ENCODE assay signal across 17 cellular contexts in genomic region chr13:32047088-32047487, GRCh38. TPM values are rescaled to one million over a fixed set of nuclear protein-coding genes. Genes with fewer than 3 reads are reported as not detected.
DNase-seq lines count a peak whose midpoint lies in the region; ATAC-seq and TF ChIP-seq lines count a peak whose summit lies in the region.
"Had no signal": no experiment of that assay in that cellular context is flagged by ENCODE, and none has a peak within 500 bp of the region (broad histone marks: within the 10 kb centered on the region; RNA-seq: fewer than 3 reads in every experiment).

No MANE protein-coding gene starts in this region.

- H3K9ac ChIP-seq in SK-N-SH: no peak overlapping the region
- no peak overlapping the region for H3K9ac ChIP-seq in Loucy (ENCODE audit: low read depth, low read length, poor library complexity, severe bottlenecking)

- H3K27ac Mint-ChIP-seq in Calu3 (ENCODE audit: unreplicated experiment): no peak overlapping the region
- H3K27ac Mint-ChIP-seq: immature natural killer cell, memory B cell had no signal

- H3K4me3 ChIP-seq in SK-N-SH (ENCODE audit: low read depth in 2 of 2, low read length in 1 of 2): no peak overlapping the region
- peak overlapping the region; percentile 34 for H3K4me3 ChIP-seq in Loucy (ENCODE audit: low read length, poor library complexity, severe bottlenecking)

- no peaks in the 10 kb centered on the region for H3F3A ChIP-seq in SK-N-SH (replicated peaks; ENCODE audit: insufficient read depth)
- H3F3A ChIP-seq in Loucy (ENCODE audit: low read depth): no peaks in the 10 kb centered on the region

- no peak for ATAC-seq in SK-N-SH treated with all-trans-retinoic acid at 6 μM for 48 hours

- no peak for DNase-seq in SK-N-SH
- no peak for DNase-seq in GM13977 (ENCODE audit: low spot score)
- DNase-seq in Calu3: no peak
- no peak for DNase-seq in G401 (ENCODE audit: low spot score)
- DNase-seq: activated gamma-delta T cell, aorta, HCEC 1CT, immature natural killer cell, NCI-H1930 had no signal

- no TSS peak for BruUV-seq in Calu3 (replicated peaks; lab: Mats Ljungman, UMichigan)

- H3K9me2 ChIP-seq in SK-N-SH: no peaks in the 10 kb centered on the region
- no peaks in the 10 kb centered on the region for H3K9me2 ChIP-seq in Loucy (replicated peaks; ENCODE audit: low read depth, low read length)

- H3K27me3 ChIP-seq in SK-N-SH (ENCODE audit: insufficient read depth) (no peaks in the 10 kb centered on the region), Loucy (ENCODE audit: insufficient read depth, low read length, poor library complexity, severe bottlenecking) (no peaks in the 10 kb centered on the region)

- no peak overlapping the region for H3K4me3 Mint-ChIP-seq in Calu3 (ENCODE audit: low read depth, unreplicated experiment)
- H3K4me3 Mint-ChIP-seq: immature natural killer cell had no signal

- H3K36me3 ChIP-seq in SK-N-SH (replicated peaks in 1 of 2; ENCODE audit: control insufficient read depth in 1 of 2, insufficient read depth in 2 of 2, low read length in 1 of 2) (no peaks in the 10 kb centered on the region), Loucy (ENCODE audit: insufficient read depth, low read length) (no peaks in the 10 kb centered on the region)

- H4K20me1 ChIP-seq in SK-N-SH (ENCODE audit: insufficient read depth): no peaks in the 10 kb centered on the region
- no peaks in the 10 kb centered on the region for H4K20me1 ChIP-seq in Loucy (ENCODE audit: insufficient read depth, low read length, poor library complexity, severe bottlenecking)

- intact Hi-C loops in Calu3 (cut with micrococcal nuclease; ENCODE audit: unreplicated experiment): no loop called here

- H3K4me2 ChIP-seq in SK-N-SH (no peak overlapping the region), Loucy (ENCODE audit: low read depth, low read length, poor library complexity, severe bottlenecking) (peak overlapping the region; percentile 49)

- H3K27ac ChIP-seq in SK-N-SH (ENCODE audit: low read depth in 2 of 2, low read length in 1 of 2) (no peak overlapping the region), angular gyrus (ENCODE audit: low read depth, low read length) (peak overlapping the region; percentile 83), temporal lobe (ENCODE audit: low read depth, low read length) (peak overlapping the region; percentile 97)
- H3K27ac ChIP-seq: epithelial cell of prostate had no signal

- H3K4me1 ChIP-seq in SK-N-SH (ENCODE audit: control insufficient read depth in 1 of 2, insufficient read depth in 2 of 2, low read depth in 1 of 2, low read length in 1 of 2) (peaks cover 13% of the 10 kb centered on the region in 2 experiments; a peak in 2 of 4 replicates), Loucy (ENCODE audit: insufficient read depth, low read length, poor library complexity, severe bottlenecking) (peaks cover 43% of the 10 kb centered on the region)

- H3K9me3 ChIP-seq in SK-N-SH: no peaks in the 10 kb centered on the region
- H3K9me3 ChIP-seq in Loucy (ENCODE audit: insufficient read depth, low read depth, low read length): no peaks in the 10 kb centered on the region
- H3K9me3 ChIP-seq: Caco-2 had no signal

- CTCF ChIA-PET in SK-N-SH (lab: Yijun Ruan, JAX) (interaction anchor here (1.8 kb wide), 1 partner anchor 137 kb away, joined by 10 read pairs; no protein-coding TSS in a partner anchor), Calu3 (lab: Charles Lee) (no interaction called here)

- in situ Hi-C loops in GM13977 (cut with MboI; ENCODE audit: low pct_unique_long_range_greater_than_20kb, low sequenced_read_pairs, unreplicated experiment) (no loop called here), G401 (cut with HindIII; ENCODE audit: low sequenced_read_pairs) (no loop called here)

- H3K36me3 Mint-ChIP-seq in Calu3 (ENCODE audit: insufficient read depth, unreplicated experiment): no peaks in the 10 kb centered on the region

- H3K4me1 Mint-ChIP-seq in Calu3 (ENCODE audit: low read depth, unreplicated experiment): peaks cover 17% of the 10 kb centered on the region

- no peak for TF ChIP-seq EP300 in SK-N-SH (IDR thresholded peaks at IDR 0.05; ENCODE audit: borderline replicate concordance in 1 of 2, low read depth in 1 of 2, low read length in 1 of 2)

- no peaks in the 10 kb centered on the region for H3K27me3 Mint-ChIP-seq in Calu3 (ENCODE audit: unreplicated experiment)

- POLR2A ChIA-PET in SK-N-SH (lab: Yijun Ruan, JAX): no interaction called here

- H3K79me2 ChIP-seq in SK-N-SH (ENCODE audit: insufficient read depth): no peaks in the 10 kb centered on the region
- no peaks in the 10 kb centered on the region for H3K79me2 ChIP-seq in Loucy (ENCODE audit: insufficient read depth, low read length)

- TF ChIP-seq CTCF in SK-N-SH (IDR thresholded peaks at IDR 0.05): no peak
- TF ChIP-seq CTCF in Loucy (conservative IDR thresholded peaks at IDR 0.05; ENCODE audit: low read length): no peak
- no peak for TF ChIP-seq CTCF in GM13977 (IDR thresholded peaks at IDR 0.05; ENCODE audit: extremely low read depth, insufficient read depth, missing control alignments)
- TF ChIP-seq CTCF in Calu3 (IDR thresholded peaks at IDR 0.05; ENCODE audit: unreplicated experiment): no peak

- TF ChIP-seq RAD21 in SK-N-SH (IDR thresholded peaks at IDR 0.05; ENCODE audit: low read length): no peak

- no peaks in the 10 kb centered on the region for H3K9me3 Mint-ChIP-seq in Calu3 (ENCODE audit: low read depth, unreplicated experiment)
- H3K9me3 Mint-ChIP-seq: immature natural killer cell, nephron had no signal

- H2AFZ ChIP-seq in SK-N-SH (ENCODE audit: low read depth) (no peak overlapping the region), Loucy (ENCODE audit: low read length) (no peak overlapping the region; the same call in 1 of the 2 replicates)

TF ChIP-seq in SK-N-SH, 30 proteins besides CTCF, POLR2A, EP300 and RAD21:
- TF ChIP-seq NFIC (IDR thresholded peaks at IDR 0.05; ENCODE audit: borderline replicate concordance) (peak; percentile 19; the same call in 1 of the 2 replicates), MAX (IDR thresholded peaks at IDR 0.05; ENCODE audit: low read depth) (no peak)
TF ChIP-seq in SK-N-SH: peak in this region for 1.

TF ChIP-seq in SK-N-SH treated with all-trans-retinoic acid at 6 μM for 48 hours, 23 proteins besides CTCF, POLR2A, EP300 and RAD21:
- TF ChIP-seq ZNF8 (CRISPR knock-in tag; IDR thresholded peaks at IDR 0.05): no peak
- no peak for TF ChIP-seq CSDC2 (CRISPR knock-in tag; IDR thresholded peaks at IDR 0.05)
- no peak for TF ChIP-seq ARNTL (CRISPR knock-in tag; IDR thresholded peaks at IDR 0.05; ENCODE audit: borderline replicate concordance, low read depth)
- no peak for TF ChIP-seq ESRRG (CRISPR knock-in tag; IDR thresholded peaks at IDR 0.05)

RNA-seq across cellular contexts. Expression of gene FRY, which starts 15.5 kb away (rescaled TPM):
- 1.4 and 2.1 TPM in 2 replicates for polyA plus RNA-seq in SK-N-SH (2012; rRNA removed)
- 1.0 and 1.9 TPM in 2 replicates for polyA plus RNA-seq in SK-N-SH (2012; cell fraction: cytosol; rRNA removed)
- 3.1 and 3.5 TPM in 2 replicates for polyA plus RNA-seq in SK-N-SH (2012; cell fraction: nucleus; rRNA removed)
- total RNA-seq in temporal lobe (72.0 TPM), Calu3 (2022) (3.2 and 6.2 TPM in 2 replicates)
- under 0.01 and 3.1 TPM in 2 replicates for total RNA-seq in G401 (2014; rRNA removed; shearing (Covaris generic))

Comparison
In these comparisons a context has a peak if more than half of its experiments do, and no peak if none do; other contexts are left out.
1. H3K27ac ChIP-seq: peak in angular gyrus (single experiment) and temporal lobe (single experiment); none in SK-N-SH (0 of 2).
2. RNA of gene FRY, which starts 15.5 kb away (total RNA-seq): 72.0 TPM in temporal lobe (single experiment); 3.2 to 6.2 TPM in Calu3 and under 0.01 to 3.1 TPM in G401; every median in the first group is over 10 times any median in the second.